Comparison of ENCODE assay signal across 1 cellular context in the genomic region with DNA sequence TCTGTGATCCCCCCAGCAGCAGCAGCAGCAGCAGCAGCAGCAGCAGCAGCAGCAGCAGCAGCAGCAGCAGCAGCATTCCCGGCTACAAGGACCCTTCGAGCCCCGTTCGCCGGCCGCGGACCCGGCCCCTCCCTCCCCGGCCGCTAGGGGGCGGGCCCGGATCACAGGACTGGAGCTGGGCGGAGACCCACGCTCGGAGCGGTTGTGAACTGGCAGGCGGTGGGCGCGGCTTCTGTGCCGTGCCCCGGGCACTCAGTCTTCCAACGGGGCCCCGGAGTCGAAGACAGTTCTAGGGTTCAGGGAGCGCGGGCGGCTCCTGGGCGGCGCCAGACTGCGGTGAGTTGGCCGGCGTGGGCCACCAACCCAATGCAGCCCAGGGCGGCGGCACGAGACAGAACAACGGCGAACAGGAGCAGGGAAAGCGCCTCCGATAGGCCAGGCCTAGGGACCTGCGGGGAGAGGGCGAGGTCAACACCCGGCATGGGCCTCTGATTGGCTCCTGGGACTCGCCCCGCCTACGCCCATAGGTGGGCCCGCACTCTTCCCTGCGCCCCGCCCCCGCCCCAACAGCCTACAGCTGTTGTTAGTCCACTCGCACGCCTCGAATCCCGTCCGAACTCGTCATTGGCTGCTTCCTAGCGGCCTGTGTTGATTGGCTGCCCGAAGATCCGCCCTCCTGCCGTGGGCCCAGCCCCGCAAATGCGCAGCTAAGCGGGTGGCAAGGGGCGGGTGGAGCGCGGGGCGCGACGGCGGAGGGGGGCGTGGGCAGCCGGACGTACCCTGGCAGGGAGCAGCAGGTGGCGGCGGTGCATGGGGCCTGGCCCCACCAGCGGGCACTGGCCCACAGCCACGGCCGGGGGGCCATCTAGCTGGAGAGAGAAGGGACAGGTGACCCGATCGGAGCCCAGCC.
TF ChIP-seq lines count a peak whose summit lies in the region.

No MANE protein-coding gene starts in this region.

TF ChIP-seq in H1, 55 proteins besides CTCF, POLR2A, EP300 and RAD21:
- TF ChIP-seq TBP (IDR thresholded peaks at IDR 0.05; ENCODE audit: low read depth, low read length): no peak; the same call in 1 of the 2 replicates
- no peak for TF ChIP-seq CHD1 (IDR thresholded peaks at IDR 0.05; ENCODE audit: low read depth, low read length)
- peak; percentile 85 for TF ChIP-seq BACH1 (IDR thresholded peaks at IDR 0.05; ENCODE audit: low read length)
- peak; percentile 3 to 67; a peak in 2 of 4 replicates for TF ChIP-seq SIN3A (conservative IDR thresholded peaks at IDR 0.05 in 1 of 2, IDR thresholded peaks at IDR 0.05 in 1 of 2; ENCODE audit: low read depth in 1 of 2, low read length in 2 of 2)
- TF ChIP-seq JUND (IDR thresholded peaks at IDR 0.05; ENCODE audit: low read length): peak; percentile 17; the same call in 1 of the 2 replicates
- peak; percentile 67; the same call in 1 of the 2 replicates for TF ChIP-seq SP4 (IDR thresholded peaks at IDR 0.05; ENCODE audit: low read length)
- TF ChIP-seq KDM1A (IDR thresholded peaks at IDR 0.05; ENCODE audit: borderline replicate concordance, low read length): no peak
- TF ChIP-seq POLR2AphosphoS5 (IDR thresholded peaks at IDR 0.05; ENCODE audit: low read depth, low read length): peak; percentile 86
- TF ChIP-seq, protein P1, sequence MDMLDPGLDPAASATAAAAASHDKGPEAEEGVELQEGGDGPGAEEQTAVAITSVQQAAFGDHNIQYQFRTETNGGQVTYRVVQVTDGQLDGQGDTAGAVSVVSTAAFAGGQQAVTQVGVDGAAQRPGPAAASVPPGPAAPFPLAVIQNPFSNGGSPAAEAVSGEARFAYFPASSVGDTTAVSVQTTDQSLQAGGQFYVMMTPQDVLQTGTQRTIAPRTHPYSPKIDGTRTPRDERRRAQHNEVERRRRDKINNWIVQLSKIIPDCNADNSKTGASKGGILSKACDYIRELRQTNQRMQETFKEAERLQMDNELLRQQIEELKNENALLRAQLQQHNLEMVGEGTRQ (IDR thresholded peaks at IDR 0.05; ENCODE audit: low read length): peak; percentile 14; the same call in 1 of the 2 replicates
- peak; percentile 59 for TF ChIP-seq TAF1 (IDR thresholded peaks at IDR 0.05; ENCODE audit: low read depth, low read length)
- peak; percentile 53; the same call in 1 of the 2 replicates for TF ChIP-seq EGR1 (IDR thresholded peaks at IDR 0.05; ENCODE audit: borderline replicate concordance, low read depth, low read length)
- no peak for TF ChIP-seq FOSL1 (IDR thresholded peaks at IDR 0.05; ENCODE audit: insufficient read depth, low read depth, low read length)
- TF ChIP-seq CTBP2 (IDR thresholded peaks at IDR 0.05; ENCODE audit: borderline replicate concordance, insufficient read depth, insufficient read length, low read length): no peak
- no peak for TF ChIP-seq SRF (IDR thresholded peaks at IDR 0.05; ENCODE audit: low read depth, low read length)
- peak; percentile 75 for TF ChIP-seq TAF7 (optimal IDR thresholded peaks at IDR 0.05; ENCODE audit: borderline replicate concordance, low read depth, low read length)
- TF ChIP-seq HDAC2 (IDR thresholded peaks at IDR 0.05; ENCODE audit: borderline replicate concordance in 1 of 2, low read depth in 2 of 2, low read length in 2 of 2): peak in 1 of 2 experiments; percentile 80; a peak in 1 of 4 replicates
- peak; percentile 77 for TF ChIP-seq CHD2 (IDR thresholded peaks at IDR 0.05; ENCODE audit: low read length)
- TF ChIP-seq, protein P2, sequence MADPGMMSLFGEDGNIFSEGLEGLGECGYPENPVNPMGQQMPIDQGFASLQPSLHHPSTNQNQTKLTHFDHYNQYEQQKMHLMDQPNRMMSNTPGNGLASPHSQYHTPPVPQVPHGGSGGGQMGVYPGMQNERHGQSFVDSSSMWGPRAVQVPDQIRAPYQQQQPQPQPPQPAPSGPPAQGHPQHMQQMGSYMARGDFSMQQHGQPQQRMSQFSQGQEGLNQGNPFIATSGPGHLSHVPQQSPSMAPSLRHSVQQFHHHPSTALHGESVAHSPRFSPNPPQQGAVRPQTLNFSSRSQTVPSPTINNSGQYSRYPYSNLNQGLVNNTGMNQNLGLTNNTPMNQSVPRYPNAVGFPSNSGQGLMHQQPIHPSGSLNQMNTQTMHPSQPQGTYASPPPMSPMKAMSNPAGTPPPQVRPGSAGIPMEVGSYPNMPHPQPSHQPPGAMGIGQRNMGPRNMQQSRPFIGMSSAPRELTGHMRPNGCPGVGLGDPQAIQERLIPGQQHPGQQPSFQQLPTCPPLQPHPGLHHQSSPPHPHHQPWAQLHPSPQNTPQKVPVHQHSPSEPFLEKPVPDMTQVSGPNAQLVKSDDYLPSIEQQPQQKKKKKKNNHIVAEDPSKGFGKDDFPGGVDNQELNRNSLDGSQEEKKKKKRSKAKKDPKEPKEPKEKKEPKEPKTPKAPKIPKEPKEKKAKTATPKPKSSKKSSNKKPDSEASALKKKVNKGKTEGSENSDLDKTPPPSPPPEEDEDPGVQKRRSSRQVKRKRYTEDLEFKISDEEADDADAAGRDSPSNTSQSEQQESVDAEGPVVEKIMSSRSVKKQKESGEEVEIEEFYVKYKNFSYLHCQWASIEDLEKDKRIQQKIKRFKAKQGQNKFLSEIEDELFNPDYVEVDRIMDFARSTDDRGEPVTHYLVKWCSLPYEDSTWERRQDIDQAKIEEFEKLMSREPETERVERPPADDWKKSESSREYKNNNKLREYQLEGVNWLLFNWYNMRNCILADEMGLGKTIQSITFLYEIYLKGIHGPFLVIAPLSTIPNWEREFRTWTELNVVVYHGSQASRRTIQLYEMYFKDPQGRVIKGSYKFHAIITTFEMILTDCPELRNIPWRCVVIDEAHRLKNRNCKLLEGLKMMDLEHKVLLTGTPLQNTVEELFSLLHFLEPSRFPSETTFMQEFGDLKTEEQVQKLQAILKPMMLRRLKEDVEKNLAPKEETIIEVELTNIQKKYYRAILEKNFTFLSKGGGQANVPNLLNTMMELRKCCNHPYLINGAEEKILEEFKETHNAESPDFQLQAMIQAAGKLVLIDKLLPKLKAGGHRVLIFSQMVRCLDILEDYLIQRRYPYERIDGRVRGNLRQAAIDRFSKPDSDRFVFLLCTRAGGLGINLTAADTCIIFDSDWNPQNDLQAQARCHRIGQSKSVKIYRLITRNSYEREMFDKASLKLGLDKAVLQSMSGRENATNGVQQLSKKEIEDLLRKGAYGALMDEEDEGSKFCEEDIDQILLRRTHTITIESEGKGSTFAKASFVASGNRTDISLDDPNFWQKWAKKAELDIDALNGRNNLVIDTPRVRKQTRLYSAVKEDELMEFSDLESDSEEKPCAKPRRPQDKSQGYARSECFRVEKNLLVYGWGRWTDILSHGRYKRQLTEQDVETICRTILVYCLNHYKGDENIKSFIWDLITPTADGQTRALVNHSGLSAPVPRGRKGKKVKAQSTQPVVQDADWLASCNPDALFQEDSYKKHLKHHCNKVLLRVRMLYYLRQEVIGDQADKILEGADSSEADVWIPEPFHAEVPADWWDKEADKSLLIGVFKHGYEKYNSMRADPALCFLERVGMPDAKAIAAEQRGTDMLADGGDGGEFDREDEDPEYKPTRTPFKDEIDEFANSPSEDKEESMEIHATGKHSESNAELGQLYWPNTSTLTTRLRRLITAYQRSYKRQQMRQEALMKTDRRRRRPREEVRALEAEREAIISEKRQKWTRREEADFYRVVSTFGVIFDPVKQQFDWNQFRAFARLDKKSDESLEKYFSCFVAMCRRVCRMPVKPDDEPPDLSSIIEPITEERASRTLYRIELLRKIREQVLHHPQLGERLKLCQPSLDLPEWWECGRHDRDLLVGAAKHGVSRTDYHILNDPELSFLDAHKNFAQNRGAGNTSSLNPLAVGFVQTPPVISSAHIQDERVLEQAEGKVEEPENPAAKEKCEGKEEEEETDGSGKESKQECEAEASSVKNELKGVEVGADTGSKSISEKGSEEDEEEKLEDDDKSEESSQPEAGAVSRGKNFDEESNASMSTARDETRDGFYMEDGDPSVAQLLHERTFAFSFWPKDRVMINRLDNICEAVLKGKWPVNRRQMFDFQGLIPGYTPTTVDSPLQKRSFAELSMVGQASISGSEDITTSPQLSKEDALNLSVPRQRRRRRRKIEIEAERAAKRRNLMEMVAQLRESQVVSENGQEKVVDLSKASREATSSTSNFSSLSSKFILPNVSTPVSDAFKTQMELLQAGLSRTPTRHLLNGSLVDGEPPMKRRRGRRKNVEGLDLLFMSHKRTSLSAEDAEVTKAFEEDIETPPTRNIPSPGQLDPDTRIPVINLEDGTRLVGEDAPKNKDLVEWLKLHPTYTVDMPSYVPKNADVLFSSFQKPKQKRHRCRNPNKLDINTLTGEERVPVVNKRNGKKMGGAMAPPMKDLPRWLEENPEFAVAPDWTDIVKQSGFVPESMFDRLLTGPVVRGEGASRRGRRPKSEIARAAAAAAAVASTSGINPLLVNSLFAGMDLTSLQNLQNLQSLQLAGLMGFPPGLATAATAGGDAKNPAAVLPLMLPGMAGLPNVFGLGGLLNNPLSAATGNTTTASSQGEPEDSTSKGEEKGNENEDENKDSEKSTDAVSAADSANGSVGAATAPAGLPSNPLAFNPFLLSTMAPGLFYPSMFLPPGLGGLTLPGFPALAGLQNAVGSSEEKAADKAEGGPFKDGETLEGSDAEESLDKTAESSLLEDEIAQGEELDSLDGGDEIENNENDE (IDR thresholded peaks at IDR 0.05; ENCODE audit: insufficient replicate concordance, low read length): peak; percentile 1
- peak; percentile 81; the same call in 1 of the 2 replicates for TF ChIP-seq SP1 (IDR thresholded peaks at IDR 0.05; ENCODE audit: low read depth, low read length)
- peak; percentile 41 for TF ChIP-seq KDM4A (IDR thresholded peaks at IDR 0.05; ENCODE audit: low read depth, low read length, severe bottlenecking)
- TF ChIP-seq CREB1 (IDR thresholded peaks at IDR 0.05): peak; percentile 61; the same call in 1 of the 2 replicates
